ENCODE assay signal across 30 cellular contexts in genomic region chr16:17336501-17336900, GRCh38.
DNase-seq lines count a peak whose midpoint lies in the region; ATAC-seq and TF ChIP-seq lines count a peak whose summit lies in the region.
"Had no signal": no experiment of that assay in that cellular context is flagged by ENCODE, and none has a peak within 500 bp of the region (broad histone marks: within the 10 kb centered on the region; RNA-seq: fewer than 3 reads in every experiment).

No MANE protein-coding gene starts in this region.

- H3K4me1 Mint-ChIP-seq in natural killer cell (peaks cover 48 to 58% of the 10 kb centered on the region in 2 donors), immature natural killer cell (peaks cover 41 to 61% of the 10 kb centered on the region in 2 donors)
- H3K4me1 Mint-ChIP-seq in natural killer cell treated with Interleukin-12 subunit alpha and Interleukin-12 subunit beta and Interleukin-15 and Interleukin-18, amount 100 ng/mL, for 72 hours (ENCODE audit: low read depth in 2 of 2): peaks cover 31 to 41% of the 10 kb centered on the region in 2 donors
- peaks cover 23% of the 10 kb centered on the region for H3K4me1 Mint-ChIP-seq in activated CD8-positive, alpha-beta memory T cell treated with anti-CD3 and anti-CD28 coated beads, Interleukin-2, amount 10 ng/mL, durations not matched to agents 7 days and 5 days
- H3K4me1 Mint-ChIP-seq: mesothelial cell of epicardium had no signal

- TF ChIP-seq EP300 in sigmoid colon (IDR thresholded peaks at IDR 0.05): no peak

- H3K4me3 Mint-ChIP-seq in natural killer cell (no peak overlapping the region), immature natural killer cell (no peak overlapping the region)
- no peak overlapping the region for H3K4me3 Mint-ChIP-seq in natural killer cell treated with Interleukin-12 subunit alpha and Interleukin-12 subunit beta and Interleukin-15 and Interleukin-18, amount 100 ng/mL, for 72 hours
- no peak overlapping the region for H3K4me3 Mint-ChIP-seq in activated CD8-positive, alpha-beta memory T cell treated with anti-CD3 and anti-CD28 coated beads, Interleukin-2, amount 10 ng/mL, durations not matched to agents 7 days and 5 days
- H3K4me3 Mint-ChIP-seq: activated naive CD8-positive, alpha-beta T cell treated with anti-CD3 and anti-CD28 coated beads for 36 hours; activated T-cell treated with anti-CD3 and anti-CD28 coated beads, Interleukin-2, amount 50 U/mL, for 24 hours; effector memory CD8-positive, alpha-beta T cell; mesothelial cell of epicardium had no signal

- no peaks in the 10 kb centered on the region for H3K36me3 Mint-ChIP-seq in natural killer cell
- H3K36me3 Mint-ChIP-seq in natural killer cell treated with Interleukin-12 subunit alpha and Interleukin-12 subunit beta and Interleukin-15 and Interleukin-18, amount 100 ng/mL, for 72 hours: no peaks in the 10 kb centered on the region
- peaks cover 0 to 3% (median 0%) of the 10 kb centered on the region in 3 donors for H3K36me3 Mint-ChIP-seq in immature natural killer cell
- peaks cover 10% of the 10 kb centered on the region for H3K36me3 Mint-ChIP-seq in activated CD8-positive, alpha-beta memory T cell treated with anti-CD3 and anti-CD28 coated beads, Interleukin-2, amount 10 ng/mL, durations not matched to agents 7 days and 5 days
- H3K36me3 Mint-ChIP-seq: mesothelial cell of epicardium had no signal

- H3K27ac ChIP-seq in sigmoid colon: peak overlapping the region; percentile 80 to 92 (median 88)
- H3K27ac ChIP-seq: PC-9 had no signal

- intact Hi-C loops in natural killer cell (cut with micrococcal nuclease): no loop called here
- intact Hi-C loops in sigmoid colon (cut with DNase I): no loop called here

- CTCF ChIA-PET in activated CD8-positive, alpha-beta memory T cell treated with anti-CD3 and anti-CD28 coated beads, Interleukin-2, amount 10 ng/mL, durations not matched to agents 7 days and 5 days (lab: Charles Lee): no interaction called here

- H3K27ac Mint-ChIP-seq in natural killer cell: peak overlapping the region; percentile 11 to 41
- no peak overlapping the region for H3K27ac Mint-ChIP-seq in natural killer cell treated with Interleukin-12 subunit alpha and Interleukin-12 subunit beta and Interleukin-15 and Interleukin-18, amount 100 ng/mL, for 72 hours
- H3K27ac Mint-ChIP-seq in immature natural killer cell: peak overlapping the region in 5 of 6 donors; percentile 15 to 78 (median 50)
- no peak overlapping the region for H3K27ac Mint-ChIP-seq in activated CD8-positive, alpha-beta memory T cell treated with anti-CD3 and anti-CD28 coated beads, Interleukin-2, amount 10 ng/mL, durations not matched to agents 7 days and 5 days
- H3K27ac Mint-ChIP-seq: activated naive CD8-positive, alpha-beta T cell treated with anti-CD3 and anti-CD28 coated beads for 36 hours; activated T-cell treated with anti-CD3 and anti-CD28 coated beads, Interleukin-2, amount 50 U/mL, for 24 hours; mesothelial cell of epicardium had no signal

- H3K4me1 ChIP-seq in sigmoid colon: peaks cover 0 to 47% (median 33%) of the 10 kb centered on the region in 4 donors
- H3K4me1 ChIP-seq: BE2C, Caco-2 had no signal

- H3K36me3 ChIP-seq in sigmoid colon: no peaks in the 10 kb centered on the region
- H3K36me3 ChIP-seq: BE2C, heart left ventricle, suprapubic skin had no signal

- no peak overlapping the region for H3K4me3 ChIP-seq in sigmoid colon
- H3K4me3 ChIP-seq: heart left ventricle, PC-9, suprapubic skin had no signal

- WGBS in sigmoid colon, 2 donors: 96% methylated on average over 9 of the region's 9 CpGs

- no peak for TF ChIP-seq POLR2A in sigmoid colon (IDR thresholded peaks at IDR 0.05)

- H3K27me3 Mint-ChIP-seq in natural killer cell (ENCODE audit: low read depth in 2 of 2) (no peaks in the 10 kb centered on the region), immature natural killer cell (ENCODE audit: low read depth in 3 of 3) (peaks cover 0 to 2% (median 2%) of the 10 kb centered on the region in 3 donors)
- H3K27me3 Mint-ChIP-seq in natural killer cell treated with Interleukin-12 subunit alpha and Interleukin-12 subunit beta and Interleukin-15 and Interleukin-18, amount 100 ng/mL, for 72 hours: no peaks in the 10 kb centered on the region
- no peaks in the 10 kb centered on the region for H3K27me3 Mint-ChIP-seq in activated CD8-positive, alpha-beta memory T cell treated with anti-CD3 and anti-CD28 coated beads, Interleukin-2, amount 10 ng/mL, durations not matched to agents 7 days and 5 days
- H3K27me3 Mint-ChIP-seq: activated naive CD8-positive, alpha-beta T cell treated with anti-CD3 and anti-CD28 coated beads for 36 hours; activated T-cell treated with anti-CD3 and anti-CD28 coated beads, Interleukin-2, amount 50 U/mL, for 24 hours; effector memory CD8-positive, alpha-beta T cell; naive thymus-derived CD8-positive, alpha-beta T cell had no signal

- no peaks in the 10 kb centered on the region for H3K27me3 ChIP-seq in sigmoid colon
- H3K27me3 ChIP-seq: BE2C, heart left ventricle, suprapubic skin had no signal

- no peaks in the 10 kb centered on the region for H3K9me3 ChIP-seq in sigmoid colon
- H3K9me3 ChIP-seq: BE2C, Caco-2, heart left ventricle, suprapubic skin had no signal

- ATAC-seq in natural killer cell (no peak), GM18511 (IDR thresholded peaks at IDR 0.05; ENCODE audit: unreplicated experiment) (no peak)
- ATAC-seq in natural killer cell treated with Interleukin-12 subunit alpha and Interleukin-12 subunit beta and Interleukin-15 and Interleukin-18, amount 100 ng/mL, for 72 hours: no peak
- no peak for ATAC-seq in activated CD8-positive, alpha-beta memory T cell treated with anti-CD3 and anti-CD28 coated beads, Interleukin-2, amount 10 ng/mL, durations not matched to agents 7 days and 5 days
- ATAC-seq: effector memory CD8-positive, alpha-beta T cell; heart left ventricle; left ventricle myocardium superior; Right ventricle myocardium inferior had no signal

- H3K9me3 Mint-ChIP-seq in natural killer cell: no peaks in the 10 kb centered on the region
- no peaks in the 10 kb centered on the region for H3K9me3 Mint-ChIP-seq in natural killer cell treated with Interleukin-12 subunit alpha and Interleukin-12 subunit beta and Interleukin-15 and Interleukin-18, amount 100 ng/mL, for 72 hours
- no peaks in the 10 kb centered on the region for H3K9me3 Mint-ChIP-seq in immature natural killer cell
- no peaks in the 10 kb centered on the region for H3K9me3 Mint-ChIP-seq in activated CD8-positive, alpha-beta memory T cell treated with anti-CD3 and anti-CD28 coated beads, Interleukin-2, amount 10 ng/mL, durations not matched to agents 7 days and 5 days (ENCODE audit: low read depth)
- H3K9me3 Mint-ChIP-seq: activated naive CD8-positive, alpha-beta T cell treated with anti-CD3 and anti-CD28 coated beads for 36 hours; activated T-cell treated with anti-CD3 and anti-CD28 coated beads, Interleukin-2, amount 50 U/mL, for 24 hours; effector memory CD8-positive, alpha-beta T cell; mesothelial cell of epicardium; naive thymus-derived CD8-positive, alpha-beta T cell had no signal

- TF ChIP-seq CTCF in natural killer cell (IDR thresholded peaks at IDR 0.05): no peak
- TF ChIP-seq CTCF in sigmoid colon (IDR thresholded peaks at IDR 0.05): no peak

- no peak for DNase-seq in natural killer cell
- no peak for DNase-seq in natural killer cell treated with Interleukin-12 subunit alpha and Interleukin-12 subunit beta and Interleukin-15 and Interleukin-18, amount 100 ng/mL, for 72 hours (ENCODE audit: low spot score)
- DNase-seq in immature natural killer cell: no peak
- no peak for DNase-seq in sigmoid colon
- no peak for DNase-seq in HUDEP-2 (lab: John Stamatoyannopoulos, UW; ENCODE audit: unreplicated experiment in 76 of 76)
- no peak for DNase-seq in activated CD8-positive, alpha-beta memory T cell treated with anti-CD3 and anti-CD28 coated beads, Interleukin-2, amount 10 ng/mL, durations not matched to agents 7 days and 5 days
- no peak for DNase-seq in mesenteric fat pad (ENCODE audit: low spot score)
- DNase-seq: activated effector memory CD4-positive, alpha-beta T cell treated with anti-CD3 and anti-CD28 coated beads, Interleukin-2, amount 50 U/mL, for 16 hours; activated naive CD8-positive, alpha-beta T cell treated with anti-CD3 and anti-CD28 coated beads for 36 hours; activated T-cell treated with anti-CD3 and anti-CD28 coated beads, Interleukin-2, amount 50 U/mL, for 24 hours; aorta; BE2C; Caco-2; central memory CD4-positive, alpha-beta T cell; DMS53; effector memory CD8-positive, alpha-beta T cell; HCEC 1CT; heart left ventricle; KBM-7; left ventricle myocardium superior; NCI-H2029; NCI-H526 treated with DMSO at 0.1 percent for 48 hours; PC-9; small intestine; stimulated activated naive CD4-positive, alpha-beta T cell had no signal

Comparison
In these comparisons a context has a peak if more than half of its experiments do, and no peak if none do; other contexts are left out.
1. H3K27ac Mint-ChIP-seq: peak in natural killer cell (2 of 2) and immature natural killer cell (5 of 6); none in natural killer cell treated with Interleukin-12 subunit alpha and Interleukin-12 subunit beta and Interleukin-15 and Interleukin-18, amount 100 ng/mL, for 72 hours (0 of 2) and activated CD8-positive, alpha-beta memory T cell treated with anti-CD3 and anti-CD28 coated beads, Interleukin-2, amount 10 ng/mL, durations not matched to agents 7 days and 5 days (single experiment).